15 cellular contexts compared by ENCODE assay signal in genomic region chr16:58608601-58609136, GRCh38. TPM values are rescaled to one million over a fixed set of nuclear protein-coding genes. Genes with fewer than 3 reads are reported as not detected.
A peak's percentile ranks its signal among the peaks of the same experiment; 100 is the strongest.
DNase-seq lines count a peak whose midpoint lies in the region; ATAC-seq and TF ChIP-seq lines count a peak whose summit lies in the region.
"Had no signal": no experiment of that assay in that cellular context is flagged by ENCODE, and none has a peak within 500 bp of the region (broad histone marks: within the 10 kb centered on the region; RNA-seq: fewer than 3 reads in every experiment).

No MANE protein-coding gene starts in this region.

- H4K12ac ChIP-seq in trophoblast cell (ENCODE audit: low read depth, low read length), result no peak overlapping the region

- H2BK12ac ChIP-seq in trophoblast cell (ENCODE audit: low read length), result no peak overlapping the region

- peak overlapping the region; percentile 5 for H3K27ac Mint-ChIP-seq in activated T-cell treated with anti-CD3 and anti-CD28 coated beads, Interleukin-2, amount 50 U/mL, for 24 hours
- H3K27ac Mint-ChIP-seq in CD4-positive, alpha-beta T cell, result peak overlapping the region; percentile 34
- peak overlapping the region; percentile 7 for H3K27ac Mint-ChIP-seq in activated naive CD8-positive, alpha-beta T cell treated with anti-CD3 and anti-CD28 coated beads for 36 hours

- H3K4me1 ChIP-seq in trophoblast cell (ENCODE audit: control insufficient read depth in 1 of 2, insufficient read depth in 2 of 2, low read length in 2 of 2) (no peaks in the 10 kb centered on the region), testis (peaks cover 12% of the 10 kb centered on the region)

- no peak overlapping the region for H2BK120ac ChIP-seq in trophoblast cell (ENCODE audit: insufficient read depth, low read length, poor library complexity)

- H3K9me3 ChIP-seq in CD4-positive, alpha-beta T cell (ENCODE audit: control insufficient read depth, low read length), result no peaks in the 10 kb centered on the region
- no peaks in the 10 kb centered on the region for H3K9me3 ChIP-seq in trophoblast cell (ENCODE audit: insufficient read depth, low read depth, low read length)
- H3K9me3 ChIP-seq in testis, result no peaks in the 10 kb centered on the region

- peaks cover 74% of the 10 kb centered on the region for H3K36me3 Mint-ChIP-seq in activated T-cell treated with anti-CD3 and anti-CD28 coated beads, Interleukin-2, amount 50 U/mL, for 24 hours (ENCODE audit: low read depth)
- H3K36me3 Mint-ChIP-seq in CD4-positive, alpha-beta T cell (ENCODE audit: low read depth), result peaks cover 55% of the 10 kb centered on the region
- H3K36me3 Mint-ChIP-seq in activated naive CD8-positive, alpha-beta T cell treated with anti-CD3 and anti-CD28 coated beads for 36 hours, result peaks cover 34% of the 10 kb centered on the region

- no peak overlapping the region for H3K4me3 Mint-ChIP-seq in activated T-cell treated with anti-CD3 and anti-CD28 coated beads, Interleukin-2, amount 50 U/mL, for 24 hours
- no peak overlapping the region for H3K4me3 Mint-ChIP-seq in CD4-positive, alpha-beta T cell
- H3K4me3 Mint-ChIP-seq in activated naive CD8-positive, alpha-beta T cell treated with anti-CD3 and anti-CD28 coated beads for 36 hours, result no peak overlapping the region

- H2AFZ ChIP-seq in trophoblast cell (ENCODE audit: insufficient read depth, low read length, poor library complexity), result no peak overlapping the region

- POLR2A ChIA-PET in CD4-positive, alpha-beta T cell (lab: Charles Lee), result no interaction called here

- no peak overlapping the region for H3K14ac ChIP-seq in trophoblast cell (ENCODE audit: low read length)

- TF ChIP-seq POLR2A in testis (IDR thresholded peaks at IDR 0.05), result no peak

- no peaks in the 10 kb centered on the region for H3K79me1 ChIP-seq in trophoblast cell (ENCODE audit: low read length)

- H4K91ac ChIP-seq in trophoblast cell (ENCODE audit: low read depth, low read length), result no peak overlapping the region

- peaks cover 20% of the 10 kb centered on the region for H3K79me2 ChIP-seq in trophoblast cell (ENCODE audit: control insufficient read depth, insufficient read depth, low read length, poor library complexity)

- no CpG with 5 or more reads among the region's 8 CpGs for WGBS in trophoblast cell (ENCODE audit: extremely low coverage, insufficient coverage, insufficient read length)
- WGBS in testis, 2 donors, result 79 to 81% methylated on average over 8 of the region's 8 CpGs

- H3K9me3 Mint-ChIP-seq in activated T-cell treated with anti-CD3 and anti-CD28 coated beads, Interleukin-2, amount 50 U/mL, for 24 hours, result no peaks in the 10 kb centered on the region
- H3K9me3 Mint-ChIP-seq in CD4-positive, alpha-beta T cell, result no peaks in the 10 kb centered on the region
- H3K9me3 Mint-ChIP-seq in activated naive CD8-positive, alpha-beta T cell treated with anti-CD3 and anti-CD28 coated beads for 36 hours, result peaks cover 1% of the 10 kb centered on the region

- no peaks in the 10 kb centered on the region for H3K27me3 Mint-ChIP-seq in activated T-cell treated with anti-CD3 and anti-CD28 coated beads, Interleukin-2, amount 50 U/mL, for 24 hours
- H3K27me3 Mint-ChIP-seq in CD4-positive, alpha-beta T cell, result no peaks in the 10 kb centered on the region
- H3K27me3 Mint-ChIP-seq in activated naive CD8-positive, alpha-beta T cell treated with anti-CD3 and anti-CD28 coated beads for 36 hours, result no peaks in the 10 kb centered on the region
- H3K27me3 Mint-ChIP-seq: CD4-positive, alpha-beta memory T cell had no signal

- H3K4ac ChIP-seq in trophoblast cell (ENCODE audit: low read depth, low read length), result peak overlapping the region; percentile 9

- no peak for TF ChIP-seq CTCF in CD4-positive, alpha-beta T cell (IDR thresholded peaks at IDR 0.05)
- no peak for TF ChIP-seq CTCF in testis (IDR thresholded peaks at IDR 0.05)

- H3K4me3 ChIP-seq in trophoblast cell (ENCODE audit: low read depth, low read length) (no peak overlapping the region), testis (no peak overlapping the region)
- H3K4me3 ChIP-seq: BLaER1 treated with 17β-estradiol and CSF1 and Interleukin-3, amounts not matched to agents 10 nM and 100 nM had no signal

- no peaks in the 10 kb centered on the region for H3K27me3 ChIP-seq in CD4-positive, alpha-beta T cell (ENCODE audit: control insufficient read depth, insufficient read depth, low read length)
- H3K27me3 ChIP-seq in trophoblast cell (ENCODE audit: insufficient read depth, low read length) (no peaks in the 10 kb centered on the region), testis (no peaks in the 10 kb centered on the region)
- H3K27me3 ChIP-seq: BLaER1 treated with 17β-estradiol and CSF1 and Interleukin-3, amounts not matched to agents 10 nM and 100 nM had no signal

- no peak for DNase-seq in activated T-cell treated with anti-CD3 and anti-CD28 coated beads, Interleukin-2, amount 50 U/mL, for 24 hours
- no peak for DNase-seq in activated T-cell treated with anti-CD3 and anti-CD28 coated beads, Interleukin-2, amount 50 U/mL, for 1 hour
- DNase-seq in CD4-positive, alpha-beta T cell, result no peak
- no peak for DNase-seq in activated naive CD8-positive, alpha-beta T cell treated with anti-CD3 and anti-CD28 coated beads for 36 hours
- no peak for DNase-seq in trophoblast cell
- no peak for DNase-seq in COLO668 (lab: John Stamatoyannopoulos, UW; ENCODE audit: unreplicated experiment)
- DNase-seq in testis, result no peak
- DNase-seq: ACHN; CD4-positive, alpha-beta memory T cell; COR-L47; DND-41; GDM1; HCEC 1CT had no signal

- H3K4me1 Mint-ChIP-seq in activated T-cell treated with anti-CD3 and anti-CD28 coated beads, Interleukin-2, amount 50 U/mL, for 24 hours (ENCODE audit: low read depth), result peaks cover 50% of the 10 kb centered on the region
- peaks cover 44% of the 10 kb centered on the region for H3K4me1 Mint-ChIP-seq in CD4-positive, alpha-beta T cell (ENCODE audit: low read depth)
- H3K4me1 Mint-ChIP-seq in activated naive CD8-positive, alpha-beta T cell treated with anti-CD3 and anti-CD28 coated beads for 36 hours, result peaks cover 23% of the 10 kb centered on the region

- no peak overlapping the region for H2BK5ac ChIP-seq in trophoblast cell (ENCODE audit: low read depth, low read length, poor library complexity)

- no peak overlapping the region for H3K23ac ChIP-seq in trophoblast cell (ENCODE audit: low read length)

- H2AK5ac ChIP-seq in trophoblast cell (ENCODE audit: low read length), result no peak overlapping the region

- H4K8ac ChIP-seq in trophoblast cell (ENCODE audit: low read depth, low read length), result no peak overlapping the region

- no peak overlapping the region for H3K9ac ChIP-seq in trophoblast cell (ENCODE audit: low read length)
- H3K9ac ChIP-seq: BLaER1 treated with 17β-estradiol and CSF1 and Interleukin-3, amounts not matched to agents 10 nM and 100 nM had no signal

- H3K18ac ChIP-seq in trophoblast cell (ENCODE audit: low read length), result no peak overlapping the region

- CTCF ChIA-PET in CD4-positive, alpha-beta T cell (lab: Charles Lee), result no interaction called here

- no peak overlapping the region for H3K27ac ChIP-seq in CD4-positive, alpha-beta T cell (ENCODE audit: low read depth, low read length)
- no peak overlapping the region for H3K27ac ChIP-seq in trophoblast cell (ENCODE audit: low read depth, low read length)
- H3K27ac ChIP-seq in testis, result no peak overlapping the region
- H3K27ac ChIP-seq: BLaER1 treated with 17β-estradiol and CSF1 and Interleukin-3, amounts not matched to agents 10 nM and 100 nM had no signal

- no peak for ATAC-seq in CD4-positive, alpha-beta T cell (ENCODE audit: poor library complexity)
- ATAC-seq: HepG2 had no signal

- H3K4me2 ChIP-seq in trophoblast cell (ENCODE audit: low read length), result no peak overlapping the region
- H3K4me2 ChIP-seq: BLaER1 treated with 17β-estradiol and CSF1 and Interleukin-3, amounts not matched to agents 10 nM and 100 nM had no signal

- intact Hi-C loops in CD4-positive, alpha-beta T cell (cut with DNase I, micrococcal nuclease), result no loop called here
- intact Hi-C loops in testis (cut with DNase I; ENCODE audit: low total_unique reads), result no loop called here

- peaks cover 5 to 19% of the 10 kb centered on the region in 2 experiments for H3K36me3 ChIP-seq in trophoblast cell (ENCODE audit: control insufficient read depth in 1 of 2, insufficient read depth in 2 of 2, low read length in 2 of 2)
- no peaks in the 10 kb centered on the region for H3K36me3 ChIP-seq in testis (ENCODE audit: low read depth, missing control alignments)

RNA-seq across cellular contexts. Expression of gene CNOT1, which starts 21.0 kb away (rescaled TPM):
- total RNA-seq in CD4-positive, alpha-beta T cell, result 100 to 1,000 TPM; 164 to 184 TPM
- total RNA-seq in activated naive CD8-positive, alpha-beta T cell treated with anti-CD3 and anti-CD28 coated beads for 36 hours, result 100 to 1,000 TPM; 295 to 317 TPM
- polyA plus RNA-seq in trophoblast cell (2013), result 104 and 110 TPM in 2 replicates
- total RNA-seq in testis, result 100 to 1,000 TPM; 267 to 272 TPM
- polyA plus RNA-seq in testis (ENCODE audit: insufficient read depth, low read depth, low replicate concordance), result 449 TPM
